Comparison of ENCODE assay signal across 1 cellular context in genomic region chr4:3827616-3828492, GRCh38.
A peak's percentile ranks its signal among the peaks of the same experiment; 100 is the strongest.
TF ChIP-seq lines count a peak whose summit lies in the region.

No MANE protein-coding gene starts in this region.

TF ChIP-seq in HepG2, 621 proteins besides CTCF, POLR2A, EP300 and RAD21 (continued from another document):
- TF ChIP-seq KAT2B (IDR thresholded peaks at IDR 0.05; ENCODE audit: borderline replicate concordance, low read depth, low read length) (no peak), ZNF550 (CRISPR knock-in tag; IDR thresholded peaks at IDR 0.05; ENCODE audit: borderline replicate concordance) (no peak), FOXC1 (CRISPR knock-in tag; IDR thresholded peaks at IDR 0.05; ENCODE audit: borderline replicate concordance) (peak; percentile 75; the same call in 1 of the 2 replicates), BORCS8-MEF2B (CRISPR knock-in tag; IDR thresholded peaks at IDR 0.05) (peak; percentile 63; the same call in 1 of the 2 replicates), GMEB1 (CRISPR knock-in tag; IDR thresholded peaks at IDR 0.05; ENCODE audit: borderline replicate concordance) (peak; percentile 71), ZNF205 (CRISPR knock-in tag; IDR thresholded peaks at IDR 0.05) (peak; percentile 88), ZNF788 (CRISPR knock-in tag; IDR thresholded peaks at IDR 0.05; ENCODE audit: borderline replicate concordance) (peak; percentile 90; the same call in 1 of the 2 replicates), ZNF772 (CRISPR knock-in tag; IDR thresholded peaks at IDR 0.05) (peak; percentile 90), U2AF1 (optimal IDR thresholded peaks at IDR 0.05; ENCODE audit: low read depth, low read length) (peak; percentile 65), PHF21A (CRISPR knock-in tag; IDR thresholded peaks at IDR 0.05) (peak; percentile 91), UBTF (CRISPR knock-in tag; IDR thresholded peaks at IDR 0.05) (peak; percentile 92), CBX1 (IDR thresholded peaks at IDR 0.05; ENCODE audit: low read depth) (peak; percentile 89), ZNF720 (CRISPR knock-in tag; IDR thresholded peaks at IDR 0.05) (no peak), ZBTB34 (CRISPR knock-in tag; IDR thresholded peaks at IDR 0.05) (0 out of 2 replicates have a peak, but pooled peaks have one; percentile 10), CHD4 (IDR thresholded peaks at IDR 0.05; ENCODE audit: borderline replicate concordance, low read length) (peak; percentile 55; the same call in 1 of the 2 replicates), GLI4 (CRISPR knock-in tag; IDR thresholded peaks at IDR 0.05; ENCODE audit: borderline replicate concordance) (peak; percentile 73; the same call in 1 of the 2 replicates), KDM1A (CRISPR knock-in tag; IDR thresholded peaks at IDR 0.05) (peak; percentile 23; the same call in 1 of the 2 replicates), FUBP1 (CRISPR knock-in tag; IDR thresholded peaks at IDR 0.05; ENCODE audit: borderline replicate concordance) (0 out of 2 replicates have a peak, but pooled peaks have one; percentile 71), ZNF512 (CRISPR knock-in tag; IDR thresholded peaks at IDR 0.05) (no peak), POGZ (CRISPR knock-in tag; IDR thresholded peaks at IDR 0.05) (peak; percentile 82), TGIF2 (CRISPR knock-in tag; IDR thresholded peaks at IDR 0.05) (0 out of 2 replicates have a peak, but pooled peaks have one; percentile 74), CENPT (CRISPR knock-in tag; IDR thresholded peaks at IDR 0.05; ENCODE audit: low read depth) (no peak), DR1 (CRISPR knock-in tag; IDR thresholded peaks at IDR 0.05) (no peak), ZNF784 (CRISPR knock-in tag; IDR thresholded peaks at IDR 0.05; ENCODE audit: borderline replicate concordance) (peak; percentile 95)
